ENCODE assay signal across 7 cellular contexts in the genomic region with DNA sequence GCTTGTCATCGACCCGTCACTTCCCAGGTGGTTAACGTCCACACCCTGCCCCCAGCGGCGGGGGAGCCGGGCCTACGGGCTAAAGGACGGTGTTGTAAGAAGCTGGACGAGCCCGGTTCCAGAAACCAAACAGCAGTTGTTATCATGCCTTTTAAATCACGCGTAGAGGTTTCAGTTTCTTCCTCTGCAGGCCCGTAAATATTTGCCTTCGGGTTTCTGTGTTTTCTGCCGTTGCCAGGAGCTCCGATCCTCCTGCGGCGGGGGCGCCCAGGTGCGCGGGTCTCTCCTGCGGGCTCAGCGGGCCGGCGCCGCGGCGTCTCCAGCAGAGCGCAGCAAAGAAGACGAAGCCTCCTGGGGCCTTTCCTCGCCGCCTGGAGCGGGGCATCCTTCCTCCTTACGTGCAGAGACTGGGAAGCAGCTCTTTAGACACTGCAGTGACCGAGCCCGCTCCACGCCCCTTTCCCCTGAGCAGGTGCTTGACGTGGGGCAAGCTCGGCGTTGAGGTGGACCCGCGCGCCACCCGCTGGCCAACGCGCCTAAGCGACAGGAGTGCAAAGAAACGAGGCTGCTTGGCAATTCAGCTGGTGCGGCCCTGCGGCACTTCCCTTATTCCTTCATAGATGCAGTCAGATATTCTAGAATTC. TPM values are rescaled to one million over a fixed set of nuclear protein-coding genes. Genes with fewer than 3 reads are reported as not detected.
DNase-seq lines count a peak whose midpoint lies in the region; ATAC-seq and TF ChIP-seq lines count a peak whose summit lies in the region.

No MANE protein-coding gene starts in this region.

- dilution Hi-C loops in mammary epithelial cell (cut with HindIII; ENCODE audit: low sequenced_read_pairs), result no loop called here

- H3K27ac ChIP-seq in WERI-Rb-1, result peak overlapping the region; percentile 60
- H3K27ac ChIP-seq in mammary epithelial cell (ENCODE audit: insufficient read depth, low read depth, low read length), result no peak overlapping the region
- peak overlapping the region in 1 of 8 donors; percentile 24 for H3K27ac ChIP-seq in spleen

- no peaks in the 10 kb centered on the region for H3K27me3 ChIP-seq in WERI-Rb-1 (ENCODE audit: insufficient read depth, low read depth, severe bottlenecking)
- H3K27me3 ChIP-seq in mammary epithelial cell (ENCODE audit: insufficient read depth, low read length), result no peaks in the 10 kb centered on the region
- peaks cover 0 to 39% (median 3%) of the 10 kb centered on the region in 7 donors for H3K27me3 ChIP-seq in spleen (replicated peaks in 1 of 7)

- H4K20me1 ChIP-seq in mammary epithelial cell (ENCODE audit: insufficient read depth, low read length), result no peaks in the 10 kb centered on the region

- intact Hi-C loops in mammary epithelial cell (cut with micrococcal nuclease) (loop anchor here (1.0 to 10.0 kb wide), 9 partner anchors 71 to 830 kb away; partner anchors contain the start of genes ADRA1B and IL12B), spleen (cut with DNase I; ENCODE audit: low total_unique reads) (loop anchor here (10.0 kb wide), 1 partner anchor 702 kb away; no protein-coding TSS in a partner anchor)

- H3K4me3 Mint-ChIP-seq in immature natural killer cell, result peak overlapping the region in 2 of 5 donors; percentile 18 to 49

- peak; percentile 77 for ATAC-seq in GM18520 (IDR thresholded peaks at IDR 0.05; ENCODE audit: unreplicated experiment)
- ATAC-seq in HG03064 (IDR thresholded peaks at IDR 0.05; ENCODE audit: low read depth, unreplicated experiment), result peak; percentile 82

- no peak overlapping the region for H3K9ac ChIP-seq in mammary epithelial cell (ENCODE audit: insufficient read depth, low read length)

- CTCF ChIA-PET in mammary epithelial cell (lab: Charles Lee; ENCODE audit: low non-redundant PET), result interaction anchor here (0.5 to 1.2 kb wide), 10 partner anchors 70 to 830 kb away, joined by 3 to 22 read pairs (median 3); partner anchors contain the start of gene ADRA1B

- TF ChIP-seq CTCF in WERI-Rb-1 (IDR thresholded peaks at IDR 0.05; ENCODE audit: low read depth, low read length), result peak; percentile 89
- TF ChIP-seq CTCF in mammary epithelial cell (conservative IDR thresholded peaks at IDR 0.05 in 1 of 2, IDR thresholded peaks at IDR 0.05 in 1 of 2; ENCODE audit: extremely low read depth in 1 of 2, insufficient read depth in 1 of 2, low read depth in 1 of 2, low read length in 2 of 2), result peak; percentile 81 to 89
- peak; percentile 35 to 79 (median 68) for TF ChIP-seq CTCF in spleen (IDR thresholded peaks at IDR 0.05 in 8 of 11, conservative IDR thresholded peaks at IDR 0.05 in 3 of 11)

- no peaks in the 10 kb centered on the region for H3K4me1 Mint-ChIP-seq in immature natural killer cell

- H3K36me3 ChIP-seq in WERI-Rb-1 (no peaks in the 10 kb centered on the region), mammary epithelial cell (ENCODE audit: insufficient read depth, low read length) (no peaks in the 10 kb centered on the region), spleen (no peaks in the 10 kb centered on the region)

- peak overlapping the region; percentile 80 for H2AFZ ChIP-seq in mammary epithelial cell (ENCODE audit: low read depth, low read length)

- H3K79me2 ChIP-seq in mammary epithelial cell (ENCODE audit: insufficient read depth, low read length), result no peaks in the 10 kb centered on the region

- no peak for TF ChIP-seq POLR2A in spleen (IDR thresholded peaks at IDR 0.05)

- H3K27me3 Mint-ChIP-seq in immature natural killer cell (ENCODE audit: low read depth in 3 of 3), result peaks cover 9 to 22% (median 11%) of the 10 kb centered on the region in 3 donors

- H3K9me3 ChIP-seq in WERI-Rb-1 (ENCODE audit: severe bottlenecking) (peaks cover 5% of the 10 kb centered on the region), mammary epithelial cell (replicated peaks; ENCODE audit: insufficient read depth, low read length) (no peaks in the 10 kb centered on the region), spleen (peaks cover 0 to under 1% (median 0%) of the 10 kb centered on the region in 8 donors)

- peak overlapping the region; percentile 83 for H3K4me2 ChIP-seq in mammary epithelial cell (ENCODE audit: insufficient read depth, low read depth, low read length)

- BruUV-seq in mammary epithelial cell (replicated peaks; lab: Mats Ljungman, UMichigan), result no TSS peak

- peak overlapping the region; percentile 54 for H3K4me3 ChIP-seq in WERI-Rb-1 (ENCODE audit: low read depth, low read length)
- H3K4me3 ChIP-seq in mammary epithelial cell (replicated peaks in 1 of 3; ENCODE audit: insufficient read depth in 1 of 3, low read depth in 2 of 3, low read length in 3 of 3), result peak overlapping the region; percentile 11 to 21 (median 18)
- peak overlapping the region; percentile 22 to 72 (median 44) for H3K4me3 ChIP-seq in spleen

- no peaks in the 10 kb centered on the region for H3K36me3 Mint-ChIP-seq in immature natural killer cell

- WGBS in mammary epithelial cell (ENCODE audit: low coverage, missing lambda C conversion rate), result 4% methylated on average over 45 of the region's 50 CpGs
- 1 to 4% (median 2%) methylated on average over 21 to 50 of the region's 50 CpGs for WGBS in spleen, 5 donors

- no peak overlapping the region for H3K27ac Mint-ChIP-seq in immature natural killer cell

- DNase-seq in NCI-H2107 treated with DMSO at 0.1 percent for 48 hours (lab: John Stamatoyannopoulos, UW; ENCODE audit: unreplicated experiment) (peak; percentile 44), WERI-Rb-1 (peak; percentile 95), mammary epithelial cell (peak; percentile 76), immature natural killer cell (peak; percentile 28 to 37 (median 37)), spleen (peak; percentile 95)

- H3K4me1 ChIP-seq in mammary epithelial cell (ENCODE audit: insufficient read depth, low read length), result peaks cover 29% of the 10 kb centered on the region
- peaks cover 0 to 13% (median 10%) of the 10 kb centered on the region in 6 donors for H3K4me1 ChIP-seq in spleen

- H3K9me3 Mint-ChIP-seq in immature natural killer cell, result peaks cover 0 to 3% (median 0%) of the 10 kb centered on the region in 6 donors

- in situ Hi-C loops in mammary epithelial cell (cut with MboI; ENCODE audit: low sequenced_read_pairs in 2 of 2), result loop anchor here (5.0 to 25.0 kb wide), 5 partner anchors 475 to 825 kb away; partner anchors contain the start of gene IL12B (in 1 of the 2)

RNA-seq across cellular contexts. Expression of gene TTC1, which starts 21.8 kb away (rescaled TPM):
- total RNA-seq in mammary epithelial cell (10 to 100 TPM; 41.8 to 46.8 TPM), spleen (10 to 100 TPM; 29.2 to 46.8 (median 39.5) TPM)
- polyA plus RNA-seq in mammary epithelial cell (33.0 TPM), immature natural killer cell (100 to 1,000 TPM in 2 of 3 donors, 10 to 100 TPM in 1; 90.2 to 129 (median 104) TPM), spleen (10 to 100 TPM; 36.1 to 55.2 (median 46.6) TPM)
- polyA minus RNA-seq in mammary epithelial cell, result 18.9 TPM

Comparison
In these comparisons a context has a peak if more than half of its experiments do, and no peak if none do; other contexts are left out.
1. DNase-seq: peak in every context shown above with its lines; median percentile 95 in WERI-Rb-1; 95 in spleen; 76 in mammary epithelial cell; 44 in NCI-H2107 treated with DMSO at 0.1 percent for 48 hours; 37 in immature natural killer cell.